In the genomic region with DNA sequence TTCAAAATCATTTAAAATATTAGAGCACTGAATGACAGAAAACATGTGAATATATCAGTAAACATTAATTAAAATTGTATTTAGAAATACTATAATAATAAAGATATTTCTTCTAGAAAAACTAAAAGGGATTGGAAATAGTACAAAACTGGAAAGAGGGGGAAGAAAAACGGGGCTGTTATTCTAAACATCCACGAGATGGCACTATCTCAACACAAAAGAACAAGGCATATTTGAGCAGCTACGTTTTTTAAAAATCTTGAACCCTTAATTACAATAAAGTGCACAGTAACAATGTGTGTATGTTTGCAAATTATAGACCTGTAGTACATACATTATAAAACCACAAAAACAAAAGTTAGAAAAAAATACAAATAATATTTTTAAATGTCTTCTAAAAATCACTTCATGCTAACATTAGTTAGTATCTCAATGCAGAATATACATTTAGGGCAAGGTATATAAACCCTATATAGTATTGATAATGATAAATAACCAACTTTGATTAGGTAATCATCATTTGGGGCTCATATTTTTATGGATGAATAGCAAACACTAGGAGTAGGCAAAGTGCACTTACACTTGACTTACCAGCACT, we compare ENCODE assay signal across 8 cellular contexts. TPM values are rescaled to one million over a fixed set of nuclear protein-coding genes. Genes with fewer than 3 reads are reported as not detected.
DNase-seq lines count a peak whose midpoint lies in the region; ATAC-seq, FAIRE-seq and TF ChIP-seq lines count a peak whose summit lies in the region.

No MANE protein-coding gene starts in this region.

- H3K4me1 Mint-ChIP-seq in stimulated activated naive CD8-positive, alpha-beta T cell treated with anti-CD3 and anti-CD28 coated beads, Interleukin-15, amount 100 ng/mL, for 72 hours, result no peaks in the 10 kb centered on the region
- H3K4me1 Mint-ChIP-seq in activated T-cell treated with anti-CD3 and anti-CD28 coated beads, Interleukin-2, amount 50 U/mL, for 24 hours (ENCODE audit: low read depth), result no peaks in the 10 kb centered on the region

- no peak overlapping the region for H3K4me3 ChIP-seq in RWPE2 (ENCODE audit: severe bottlenecking)
- no peak overlapping the region for H3K4me3 ChIP-seq in fibroblast of the aortic adventitia (ENCODE audit: low read depth, low read length)
- no peak overlapping the region for H3K4me3 ChIP-seq in small intestine (ENCODE audit: low read depth in 1 of 2, low read length in 2 of 2)

- peak; percentile 96 for FAIRE-seq in small intestine (lab: Jason Lieb, UNC)

- H3K36me3 Mint-ChIP-seq in activated T-cell treated with anti-CD3 and anti-CD28 coated beads, Interleukin-2, amount 50 U/mL, for 24 hours (ENCODE audit: low read depth), result peaks cover 42% of the 10 kb centered on the region

- H3K36me3 ChIP-seq in RWPE2 (ENCODE audit: low read depth) (peaks cover 32% of the 10 kb centered on the region), small intestine (ENCODE audit: control insufficient read depth in 2 of 2, insufficient read depth in 2 of 2, low read length in 2 of 2) (no peaks in the 10 kb centered on the region)

- peak; percentile 85 for TF ChIP-seq CTCF in RWPE2 (IDR thresholded peaks at IDR 0.05; ENCODE audit: poor library complexity, severe bottlenecking)
- TF ChIP-seq CTCF in fibroblast of the aortic adventitia (IDR thresholded peaks at IDR 0.05; ENCODE audit: insufficient read depth, low read length), result peak; percentile 67

- H3K27me3 Mint-ChIP-seq in stimulated activated naive CD8-positive, alpha-beta T cell treated with anti-CD3 and anti-CD28 coated beads, Interleukin-15, amount 100 ng/mL, for 72 hours, result no peaks in the 10 kb centered on the region
- H3K27me3 Mint-ChIP-seq in activated T-cell treated with anti-CD3 and anti-CD28 coated beads, Interleukin-2, amount 50 U/mL, for 24 hours, result no peaks in the 10 kb centered on the region

- DNase-seq in NCI-H2171 treated with DMSO at 0.1 percent for 48 hours (lab: John Stamatoyannopoulos, UW), result peak; percentile 59
- DNase-seq in NCI-H2171 (lab: John Stamatoyannopoulos, UW), result no peak
- DNase-seq in RWPE2 (ENCODE audit: low spot score), result no peak
- peak; percentile 52 for DNase-seq in fibroblast of the aortic adventitia (ENCODE audit: low read depth)
- peak; percentile 18 for DNase-seq in small intestine
- no peak for DNase-seq in stimulated activated naive CD8-positive, alpha-beta T cell treated with anti-CD3 and anti-CD28 coated beads, Interleukin-15, amount 100 ng/mL, for 72 hours
- no peak for DNase-seq in activated T-cell treated with anti-CD3 and anti-CD28 coated beads, Interleukin-2, amount 50 U/mL, for 24 hours

- no peaks in the 10 kb centered on the region for H3K9me3 Mint-ChIP-seq in stimulated activated naive CD8-positive, alpha-beta T cell treated with anti-CD3 and anti-CD28 coated beads, Interleukin-15, amount 100 ng/mL, for 72 hours
- no peaks in the 10 kb centered on the region for H3K9me3 Mint-ChIP-seq in activated T-cell treated with anti-CD3 and anti-CD28 coated beads, Interleukin-2, amount 50 U/mL, for 24 hours

- H3K4me3 Mint-ChIP-seq in stimulated activated naive CD8-positive, alpha-beta T cell treated with anti-CD3 and anti-CD28 coated beads, Interleukin-15, amount 100 ng/mL, for 72 hours, result no peak overlapping the region
- no peak overlapping the region for H3K4me3 Mint-ChIP-seq in activated T-cell treated with anti-CD3 and anti-CD28 coated beads, Interleukin-2, amount 50 U/mL, for 24 hours

- H3K27me3 ChIP-seq in RWPE2 (ENCODE audit: insufficient read depth, poor library complexity, severe bottlenecking) (no peaks in the 10 kb centered on the region), small intestine (ENCODE audit: control insufficient read depth in 2 of 2, insufficient read depth in 2 of 2, low read length in 2 of 2) (no peaks in the 10 kb centered on the region)

- no peaks in the 10 kb centered on the region for H3K4me1 ChIP-seq in RWPE2 (ENCODE audit: insufficient read depth, poor library complexity, severe bottlenecking)
- no peaks in the 10 kb centered on the region for H3K4me1 ChIP-seq in small intestine (ENCODE audit: control insufficient read depth in 2 of 2, insufficient read depth in 1 of 2, low read depth in 1 of 2, low read length in 1 of 2)

- H3K9me3 ChIP-seq in RWPE2 (ENCODE audit: severe bottlenecking) (no peaks in the 10 kb centered on the region), small intestine (ENCODE audit: control insufficient read depth, low read depth) (no peaks in the 10 kb centered on the region)

- H3K27ac Mint-ChIP-seq in stimulated activated naive CD8-positive, alpha-beta T cell treated with anti-CD3 and anti-CD28 coated beads, Interleukin-15, amount 100 ng/mL, for 72 hours, result no peak overlapping the region
- H3K27ac Mint-ChIP-seq in activated T-cell treated with anti-CD3 and anti-CD28 coated beads, Interleukin-2, amount 50 U/mL, for 24 hours, result no peak overlapping the region

- ATAC-seq in HG03565 (IDR thresholded peaks at IDR 0.05; ENCODE audit: unreplicated experiment) (peak; percentile 58), RWPE2 (ENCODE audit: low read depth) (no peak)
- ATAC-seq in stimulated activated naive CD8-positive, alpha-beta T cell treated with anti-CD3 and anti-CD28 coated beads, Interleukin-15, amount 100 ng/mL, for 72 hours, result no peak

- H3K27ac ChIP-seq in RWPE2 (ENCODE audit: poor library complexity, severe bottlenecking), result no peak overlapping the region
- no peak overlapping the region for H3K27ac ChIP-seq in small intestine (ENCODE audit: low read depth in 1 of 2, low read length in 1 of 2)

- 0 to 4% (median 3%) methylated on average over 3 of the region's 3 CpGs for WGBS in small intestine, 3 donors

RNA-seq across cellular contexts. Expression of a gene that starts 42.5 kb away (rescaled TPM):
- total RNA-seq in fibroblast of the aortic adventitia (ENCODE audit: low replicate concordance), result 60.4 and 69.4 TPM in 2 replicates
- 10 to 100 TPM; 22.7 to 26.6 (median 25.3) TPM for polyA plus RNA-seq in small intestine

RNA-seq across cellular contexts. Expression of a gene that starts 47.6 kb away (rescaled TPM):
- 23.7 and 24.2 TPM in 2 replicates for total RNA-seq in fibroblast of the aortic adventitia (ENCODE audit: low replicate concordance)
- 1 to 10 TPM; 3.8 to 6.3 (median 5.4) TPM for polyA plus RNA-seq in small intestine

Comparison
In these comparisons a context has a peak if more than half of its experiments do, and no peak if none do; other contexts are left out.
1. DNase-seq: peak in NCI-H2171 treated with DMSO at 0.1 percent for 48 hours (single experiment), fibroblast of the aortic adventitia (single experiment) and small intestine (single experiment); none in NCI-H2171 (single experiment), RWPE2 (single experiment), stimulated activated naive CD8-positive, alpha-beta T cell treated with anti-CD3 and anti-CD28 coated beads, Interleukin-15, amount 100 ng/mL, for 72 hours (0 of 2) and activated T-cell treated with anti-CD3 and anti-CD28 coated beads, Interleukin-2, amount 50 U/mL, for 24 hours (single experiment).